Comparison of ENCODE assay signal across 9 cellular contexts in the genomic region with DNA sequence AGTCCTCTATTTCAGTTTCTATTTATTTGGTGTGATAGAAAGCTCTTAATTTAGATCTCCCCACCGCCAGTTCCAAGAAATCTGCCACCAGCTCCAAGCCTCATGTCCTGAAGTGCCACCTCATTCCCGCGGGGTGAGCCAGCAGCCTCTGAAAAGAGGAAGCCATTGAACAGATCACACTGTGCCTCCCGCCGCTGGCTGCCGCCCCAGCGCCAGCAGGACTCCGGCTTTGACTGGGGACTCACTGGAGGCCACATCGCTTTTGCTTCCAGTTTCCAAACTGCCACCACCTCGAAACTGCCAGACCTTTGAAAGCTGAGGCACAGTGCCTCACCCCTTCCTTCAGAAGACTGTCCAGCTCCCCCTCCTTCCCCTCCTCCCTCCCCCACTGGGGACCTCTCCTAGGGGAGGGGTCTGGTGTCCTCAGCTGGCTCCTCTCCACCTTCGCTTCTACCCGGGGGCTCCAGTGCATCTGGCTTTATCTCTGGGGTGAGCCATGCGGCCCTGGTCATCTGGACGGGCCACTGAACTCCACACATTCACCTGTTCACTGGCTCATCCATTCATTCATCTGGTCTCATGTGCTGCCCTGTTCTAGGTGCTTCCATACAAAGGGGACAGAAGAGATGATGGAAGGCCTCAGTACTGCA. TPM values are rescaled to one million over a fixed set of nuclear protein-coding genes. Genes with fewer than 3 reads are reported as not detected.
DNase-seq lines count a peak whose midpoint lies in the region; ATAC-seq, FAIRE-seq and TF ChIP-seq lines count a peak whose summit lies in the region.
"Had no signal": no experiment of that assay in that cellular context is flagged by ENCODE, and none has a peak within 500 bp of the region (broad histone marks: within the 10 kb centered on the region; RNA-seq: fewer than 3 reads in every experiment).

No MANE protein-coding gene starts in this region.

- H3K4me1 ChIP-seq in stomach (peaks cover 9 to 19% (median 13%) of the 10 kb centered on the region in 4 donors), endodermal cell (ENCODE audit: control insufficient read depth, insufficient read depth, low read length) (no peaks in the 10 kb centered on the region)

- H3K4me1 Mint-ChIP-seq in IgD-negative memory B cell (peaks cover 22 to 32% (median 24%) of the 10 kb centered on the region in 3 donors), endodermal cell (no peaks in the 10 kb centered on the region)
- peaks cover 19% of the 10 kb centered on the region for H3K4me1 Mint-ChIP-seq in activated naive CD8-positive, alpha-beta T cell treated with anti-CD3 and anti-CD28 coated beads for 36 hours

- H3K4me3 ChIP-seq in stomach (peak overlapping the region in 1 of 4 donors; percentile 22), endodermal cell (ENCODE audit: low read length) (no peak overlapping the region)

- H3K27me3 Mint-ChIP-seq in IgD-negative memory B cell: peaks cover 2% of the 10 kb centered on the region
- no peaks in the 10 kb centered on the region for H3K27me3 Mint-ChIP-seq in activated naive CD8-positive, alpha-beta T cell treated with anti-CD3 and anti-CD28 coated beads for 36 hours
- H3K27me3 Mint-ChIP-seq in endodermal cell (ENCODE audit: insufficient read depth): no peaks in the 10 kb centered on the region

- no peaks in the 10 kb centered on the region for H3K27me3 ChIP-seq in stomach
- no peaks in the 10 kb centered on the region for H3K27me3 ChIP-seq in endodermal cell (ENCODE audit: control insufficient read depth, insufficient read depth, low read length, poor library complexity, severe bottlenecking)

- TF ChIP-seq CTCF in stomach (IDR thresholded peaks at IDR 0.05): no peak
- TF ChIP-seq CTCF in endodermal cell (conservative IDR thresholded peaks at IDR 0.05): no peak

- H3K9ac ChIP-seq in endodermal cell (ENCODE audit: extremely low read depth, low read length, poor library complexity, severe bottlenecking): no peak overlapping the region

- peak; percentile 67 for ATAC-seq in GM21390 (IDR thresholded peaks at IDR 0.05; ENCODE audit: unreplicated experiment)

- peak overlapping the region; percentile 74 to 94 (median 86) for H3K4me3 Mint-ChIP-seq in IgD-negative memory B cell
- peak overlapping the region; percentile 62 for H3K4me3 Mint-ChIP-seq in activated naive CD8-positive, alpha-beta T cell treated with anti-CD3 and anti-CD28 coated beads for 36 hours
- H3K4me3 Mint-ChIP-seq in endodermal cell: no peak overlapping the region

- no peak for TF ChIP-seq EP300 in stomach (IDR thresholded peaks at IDR 0.05)

- FAIRE-seq in GM12892 (lab: Jason Lieb, UNC): peak; percentile 90
- FAIRE-seq: islet of Langerhans had no signal

- H3K27ac Mint-ChIP-seq in IgD-negative memory B cell: peak overlapping the region; percentile 79 to 94 (median 92)
- H3K27ac Mint-ChIP-seq in activated naive CD8-positive, alpha-beta T cell treated with anti-CD3 and anti-CD28 coated beads for 36 hours: peak overlapping the region; percentile 65
- no peak overlapping the region for H3K27ac Mint-ChIP-seq in endodermal cell

- H3K36me3 ChIP-seq in stomach (peaks cover 0 to 8% (median 4%) of the 10 kb centered on the region in 4 donors), endodermal cell (ENCODE audit: control insufficient read depth, insufficient read depth, low read length) (peaks cover 23% of the 10 kb centered on the region)

- no peaks in the 10 kb centered on the region for H3K36me3 Mint-ChIP-seq in IgD-negative memory B cell
- peaks cover 5% of the 10 kb centered on the region for H3K36me3 Mint-ChIP-seq in activated naive CD8-positive, alpha-beta T cell treated with anti-CD3 and anti-CD28 coated beads for 36 hours
- H3K36me3 Mint-ChIP-seq in endodermal cell (ENCODE audit: low read depth): peaks cover 25% of the 10 kb centered on the region

- TF ChIP-seq POLR2A in GM12892 (IDR thresholded peaks at IDR 0.05; ENCODE audit: low read depth, low read length) (peak; percentile 73), stomach (IDR thresholded peaks at IDR 0.05) (no peak)

- no peaks in the 10 kb centered on the region for H3K9me3 ChIP-seq in stomach
- H3K9me3 ChIP-seq in endodermal cell (ENCODE audit: control insufficient read depth, low read length): peaks cover 28% of the 10 kb centered on the region

- DNase-seq in GM12892 (ENCODE audit: insufficient read length) (peak; percentile 68), left kidney (ENCODE audit: low read depth, low spot score) (peak; percentile 74), stomach (peak; percentile 62), endodermal cell (no peak), NCI-H1105 treated with DMSO at 0.1 percent for 48 hours (lab: John Stamatoyannopoulos, UW) (no peak)
- DNase-seq in activated naive CD8-positive, alpha-beta T cell treated with anti-CD3 and anti-CD28 coated beads for 36 hours: peak; percentile 65

- H3K9me3 Mint-ChIP-seq in IgD-negative memory B cell (no peaks in the 10 kb centered on the region), endodermal cell (peaks cover 27% of the 10 kb centered on the region)
- H3K9me3 Mint-ChIP-seq in activated naive CD8-positive, alpha-beta T cell treated with anti-CD3 and anti-CD28 coated beads for 36 hours: peaks cover 1% of the 10 kb centered on the region

- H3K27ac ChIP-seq in stomach (peak overlapping the region in 4 of 5 donors; percentile 3 to 52 (median 38)), endodermal cell (ENCODE audit: low read depth, low read length) (no peak overlapping the region)

- intact Hi-C loops in stomach (cut with DNase I; ENCODE audit: low total_unique reads): no loop called here

- 14 to 37% (median 29%) methylated on average over 14 of the region's 14 CpGs for WGBS in stomach, 5 donors
- 75 to 89% methylated on average over 8 to 14 of the region's 14 CpGs for WGBS in endodermal cell (ENCODE audit: insufficient coverage in 1 of 2, insufficient read length in 1 of 2), 2 experiments

RNA-seq across cellular contexts. Expression of gene VPS26C, which starts 59.0 kb away (rescaled TPM):
- 46.2 TPM for polyA plus RNA-seq in GM12892 (2012; ENCODE audit: missing spikeins)
- polyA plus RNA-seq in IgD-negative memory B cell: 64.8 TPM
- total RNA-seq in activated naive CD8-positive, alpha-beta T cell treated with anti-CD3 and anti-CD28 coated beads for 36 hours: 10 to 100 TPM; 60.7 to 62.6 TPM
- total RNA-seq in stomach: 100 to 1,000 TPM in 1 of 5 donors, 10 to 100 TPM in 4; 21.4 to 118 (median 47.8) TPM
- 10 to 100 TPM; 15.3 to 37.1 (median 26.6) TPM for polyA plus RNA-seq in stomach
- 10 to 100 TPM; 37.1 to 61.0 TPM for total RNA-seq in endodermal cell
- polyA plus RNA-seq in endodermal cell (2013, experiment 1 of 2): 36.9 TPM
- 35.9 TPM for polyA plus RNA-seq in endodermal cell (2013, experiment 2 of 2)

Comparison
In these comparisons a context has a peak if more than half of its experiments do, and no peak if none do; other contexts are left out.
1. DNase-seq: peak in GM12892 (single experiment), activated naive CD8-positive, alpha-beta T cell treated with anti-CD3 and anti-CD28 coated beads for 36 hours (single experiment), left kidney (single experiment) and stomach (single experiment); none in endodermal cell (single experiment) and NCI-H1105 treated with DMSO at 0.1 percent for 48 hours (single experiment).